1 cellular context compared by ENCODE assay signal in genomic region chr3:48475188-48475587, GRCh38.
TF ChIP-seq lines count a peak whose summit lies in the region.

No MANE protein-coding gene starts in this region.

TF ChIP-seq in GM23338, 12 proteins besides CTCF, POLR2A, EP300 and RAD21 (continued from another document):
- no peak for TF ChIP-seq ETS1 (IDR thresholded peaks at IDR 0.05)
- TF ChIP-seq EZH2 (IDR thresholded peaks at IDR 0.05; ENCODE audit: low read depth, unreplicated experiment), result no peak
- TF ChIP-seq STAT1 (IDR thresholded peaks at IDR 0.05; ENCODE audit: unreplicated experiment), result no peak
- TF ChIP-seq NANOG (IDR thresholded peaks at IDR 0.05; ENCODE audit: borderline replicate concordance), result no peak
- no peak for TF ChIP-seq JUNB (IDR thresholded peaks at IDR 0.05; ENCODE audit: unreplicated experiment)
- TF ChIP-seq REST (IDR thresholded peaks at IDR 0.05; ENCODE audit: unreplicated experiment), result no peak
- no peak for TF ChIP-seq POLR2AphosphoS5 (IDR thresholded peaks at IDR 0.05; ENCODE audit: low read depth)
- TF ChIP-seq EZH2phosphoT487 (IDR thresholded peaks at IDR 0.05; ENCODE audit: unreplicated experiment), result no peak
- TF ChIP-seq CREB1 (CRISPR knock-in tag; IDR thresholded peaks at IDR 0.05; ENCODE audit: low read depth), result no peak
- no peak for TF ChIP-seq ZNF462 (CRISPR knock-in tag; IDR thresholded peaks at IDR 0.05)
- no peak for TF ChIP-seq ZNF331 (CRISPR knock-in tag; IDR thresholded peaks at IDR 0.05; ENCODE audit: low read depth)
